In the genomic region with DNA sequence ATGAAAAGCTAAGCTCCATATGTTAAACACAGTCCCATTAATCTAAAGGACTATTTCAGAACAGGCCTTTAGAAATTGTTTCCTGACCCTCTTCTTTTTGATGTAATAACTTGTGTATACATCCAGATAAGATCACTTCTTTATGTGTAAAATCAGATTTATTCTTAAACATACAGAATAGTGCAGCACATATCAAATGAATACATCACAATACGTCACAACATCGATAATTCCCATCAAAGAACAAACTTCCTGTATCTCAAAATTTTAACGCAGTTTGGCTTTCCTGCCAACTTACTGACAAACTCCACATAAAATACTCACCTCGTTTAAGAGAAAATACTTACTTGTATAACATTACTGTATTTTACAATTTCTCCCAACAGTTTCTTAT, we compare ENCODE assay signal across 19 cellular contexts.
DNase-seq lines count a peak whose midpoint lies in the region; ATAC-seq and TF ChIP-seq lines count a peak whose summit lies in the region.
"Had no signal": no experiment of that assay in that cellular context is flagged by ENCODE, and none has a peak within 500 bp of the region (broad histone marks: within the 10 kb centered on the region; RNA-seq: fewer than 3 reads in every experiment).

No MANE protein-coding gene starts in this region.

- no peak overlapping the region for H4K91ac ChIP-seq in mesenchymal stem cell (ENCODE audit: low read length)

- H3K79me1 ChIP-seq in mesenchymal stem cell (replicated peaks; ENCODE audit: low read length, poor library complexity, severe bottlenecking) = peaks cover 15% of the 10 kb centered on the region

- H3K36me3 ChIP-seq in Karpas-422 (ENCODE audit: insufficient read depth, low read length) = peaks cover 7% of the 10 kb centered on the region; the same call in 1 of the 2 replicates
- no peaks in the 10 kb centered on the region for H3K36me3 ChIP-seq in brain microvascular endothelial cell (replicated peaks)
- H3K36me3 ChIP-seq in mesenchymal stem cell (ENCODE audit: control insufficient read depth in 1 of 2, insufficient read depth in 2 of 2, low read depth in 1 of 2, low read length in 2 of 2) = peaks cover 0 to 4% of the 10 kb centered on the region in 2 experiments
- H3K36me3 ChIP-seq in suprapubic skin = no peaks in the 10 kb centered on the region
- H3K36me3 ChIP-seq: neutrophil had no signal

- TF ChIP-seq EP300 in suprapubic skin (IDR thresholded peaks at IDR 0.05) = no peak

- H2BK12ac ChIP-seq in mesenchymal stem cell (ENCODE audit: low read length in 2 of 2) = no peak overlapping the region

- no peak overlapping the region for H3K18ac ChIP-seq in mesenchymal stem cell (ENCODE audit: low read depth in 1 of 2, low read length in 2 of 2)

- ATAC-seq in GM21390 (IDR thresholded peaks at IDR 0.05; ENCODE audit: unreplicated experiment) = no peak

- no peak overlapping the region for H3K14ac ChIP-seq in mesenchymal stem cell (ENCODE audit: low read length in 2 of 2)

- no peak overlapping the region for H3K23ac ChIP-seq in mesenchymal stem cell (ENCODE audit: low read length in 2 of 2)

- no peak overlapping the region for H3K4me3 ChIP-seq in Karpas-422 (ENCODE audit: low read length)
- no peak overlapping the region for H3K4me3 ChIP-seq in brain microvascular endothelial cell (ENCODE audit: low read depth, low read length)
- no peak overlapping the region for H3K4me3 ChIP-seq in mesenchymal stem cell (ENCODE audit: insufficient read depth in 1 of 2, low read depth in 1 of 2, low read length in 2 of 2)
- no peak overlapping the region for H3K4me3 ChIP-seq in suprapubic skin
- H3K4me3 ChIP-seq: upper lobe of left lung had no signal

- H3K9me3 ChIP-seq in Karpas-422 (ENCODE audit: low read length) = no peaks in the 10 kb centered on the region
- no peaks in the 10 kb centered on the region for H3K9me3 ChIP-seq in mesenchymal stem cell (ENCODE audit: control insufficient read depth, low read length)
- H3K9me3 ChIP-seq in suprapubic skin = no peaks in the 10 kb centered on the region
- H3K9me3 ChIP-seq: neutrophil, upper lobe of left lung had no signal

- peaks cover 87% of the 10 kb centered on the region for H3K79me2 ChIP-seq in Karpas-422 (ENCODE audit: low read length)

- H3K9ac ChIP-seq in Karpas-422 (ENCODE audit: low read length) (no peak overlapping the region), mesenchymal stem cell (ENCODE audit: low read length) (peak overlapping the region; percentile 59)

- peaks cover 83% of the 10 kb centered on the region for H3K4me1 ChIP-seq in Karpas-422 (ENCODE audit: low read length)
- H3K4me1 ChIP-seq in mesenchymal stem cell (ENCODE audit: control insufficient read depth, insufficient read depth, low read depth, low read length) = peaks cover 6% of the 10 kb centered on the region
- H3K4me1 ChIP-seq in suprapubic skin = peaks cover 36% of the 10 kb centered on the region

- H3K27ac ChIP-seq in Karpas-422 (ENCODE audit: low read length) (peak overlapping the region; percentile 63), brain microvascular endothelial cell (peak overlapping the region; percentile 82), mesenchymal stem cell (ENCODE audit: low read length, poor library complexity, severe bottlenecking) (peak overlapping the region; percentile 60), suprapubic skin (peak overlapping the region; percentile 50)
- H3K27ac ChIP-seq: neutrophil had no signal

- no peak overlapping the region for H2BK15ac ChIP-seq in mesenchymal stem cell (ENCODE audit: low read depth, poor library complexity, severe bottlenecking)

- no peak overlapping the region for H3K4ac ChIP-seq in mesenchymal stem cell (ENCODE audit: low read depth in 1 of 2, low read length in 2 of 2)

- no peak overlapping the region for H2AK5ac ChIP-seq in mesenchymal stem cell (ENCODE audit: low read length, severe bottlenecking)

- H2AFZ ChIP-seq in Karpas-422 (ENCODE audit: low read length) = no peak overlapping the region
- no peak overlapping the region for H2AFZ ChIP-seq in mesenchymal stem cell (ENCODE audit: low read depth, low read length)

- H4K20me1 ChIP-seq in Karpas-422 (ENCODE audit: insufficient read depth, low read depth, low read length) = no peaks in the 10 kb centered on the region

- H2BK5ac ChIP-seq in mesenchymal stem cell (ENCODE audit: low read depth, low read length, poor library complexity, severe bottlenecking) = no peak overlapping the region

- no peak for TF ChIP-seq CTCF in brain microvascular endothelial cell (IDR thresholded peaks at IDR 0.05; ENCODE audit: low read depth, low read length, missing control alignments)
- no peak for TF ChIP-seq CTCF in suprapubic skin (IDR thresholded peaks at IDR 0.05)

- H4K8ac ChIP-seq in mesenchymal stem cell (ENCODE audit: low read length) = no peak overlapping the region

- no peak overlapping the region for H3K4me2 ChIP-seq in Karpas-422 (ENCODE audit: low read depth, low read length, poor library complexity, severe bottlenecking)
- H3K4me2 ChIP-seq in mesenchymal stem cell (ENCODE audit: low read length, poor library complexity, severe bottlenecking) = no peak overlapping the region

- no peak overlapping the region for H2BK120ac ChIP-seq in mesenchymal stem cell (ENCODE audit: low read depth, low read length)

- 86% methylated on average over 4 of the region's 4 CpGs for WGBS in mesenchymal stem cell
- 44% methylated on average over 4 of the region's 4 CpGs for WGBS in suprapubic skin

- in situ Hi-C loops in brain microvascular endothelial cell (cut with HindIII; ENCODE audit: low pct_ligation_motif_present, low sequenced_read_pairs) = no loop called here

- H3K27me3 ChIP-seq in Karpas-422 (ENCODE audit: low read length) = no peaks in the 10 kb centered on the region
- H3K27me3 ChIP-seq in brain microvascular endothelial cell (replicated peaks) = no peaks in the 10 kb centered on the region
- no peaks in the 10 kb centered on the region for H3K27me3 ChIP-seq in mesenchymal stem cell (ENCODE audit: control insufficient read depth in 1 of 2, insufficient read depth in 1 of 2, low read length in 2 of 2)
- H3K27me3 ChIP-seq in suprapubic skin = no peaks in the 10 kb centered on the region
- H3K27me3 ChIP-seq: neutrophil, upper lobe of left lung had no signal

- no peak for DNase-seq in Karpas-422
- DNase-seq in brain microvascular endothelial cell = no peak
- no peak for DNase-seq in mesenchymal stem cell
- DNase-seq in suprapubic skin (ENCODE audit: low spot score in 2 of 2) = no peak
- no peak for DNase-seq in ureter (ENCODE audit: low spot score)
- no peak for DNase-seq in NCI-H2196 treated with DMSO at 0.1 percent for 48 hours (lab: John Stamatoyannopoulos, UW; ENCODE audit: unreplicated experiment)
- no peak for DNase-seq in SW 1271 (lab: John Stamatoyannopoulos, UW)
- DNase-seq: activated naive CD4-positive, alpha-beta T cell; activated T-cell treated with anti-CD3 and anti-CD28 coated beads for 4 hours; endodermal cell; hypothalamus; KG1; NCI-H2029; NCI-H510A; stimulated activated naive CD4-positive, alpha-beta T cell; T-helper 1 cell; upper lobe of left lung had no signal

- H3K9me2 ChIP-seq in Karpas-422 (replicated peaks; ENCODE audit: insufficient read depth, low read length) = no peaks in the 10 kb centered on the region

- TF ChIP-seq POLR2A in suprapubic skin (IDR thresholded peaks at IDR 0.05) = no peak
